ENCODE assay signal across 8 cellular contexts in the genomic region with DNA sequence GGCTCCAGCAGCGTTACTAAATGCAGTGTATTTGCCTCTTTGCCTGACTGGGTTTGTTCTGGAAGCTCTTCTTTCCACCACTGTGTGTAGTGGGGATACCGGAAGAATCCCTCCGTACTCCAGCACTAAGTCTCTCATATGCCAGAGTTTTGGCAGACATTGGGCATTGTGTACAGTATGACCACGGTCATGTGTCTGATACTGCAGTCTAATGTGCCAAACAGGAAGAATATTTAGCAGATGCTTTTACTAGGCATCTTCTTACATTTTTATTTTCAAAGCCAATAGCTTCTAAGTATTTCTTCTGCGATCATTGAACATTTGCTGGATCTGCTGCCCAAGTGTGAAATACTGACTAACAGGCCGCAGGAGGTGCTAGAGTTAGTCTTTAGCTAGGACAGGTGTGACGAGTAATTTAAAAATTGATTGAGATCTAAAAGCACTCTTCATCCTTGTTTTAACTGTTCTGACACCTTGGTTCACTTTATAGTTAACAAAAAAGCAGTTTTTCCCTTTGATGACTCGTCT.
DNase-seq lines count a peak whose midpoint lies in the region; ATAC-seq and TF ChIP-seq lines count a peak whose summit lies in the region.

No MANE protein-coding gene starts in this region.

- in situ Hi-C loops in astrocyte of the spinal cord (cut with HindIII; ENCODE audit: low sequenced_read_pairs), result no loop called here

- no peak for ATAC-seq in HG03457 (IDR thresholded peaks at IDR 0.05; ENCODE audit: unreplicated experiment)

- H3K9me3 ChIP-seq in HEK293 (ENCODE audit: control insufficient read depth, insufficient read depth, low read depth, low read length), result no peaks in the 10 kb centered on the region
- H3K9me3 ChIP-seq in subcutaneous abdominal adipose tissue (ENCODE audit: control insufficient read depth in 5 of 5, low read length in 5 of 5), result no peaks in the 10 kb centered on the region

- H3K27ac ChIP-seq in HEK293 (ENCODE audit: extremely low read depth, low read depth, low read length) (no peak overlapping the region), subcutaneous abdominal adipose tissue (ENCODE audit: low read depth, low read length) (no peak overlapping the region)

- TF ChIP-seq CTCF in AG10803 (conservative IDR thresholded peaks at IDR 0.05; ENCODE audit: low read length), result no peak
- no peak for TF ChIP-seq CTCF in HEK293 (tag by site-specific recombination; IDR thresholded peaks at IDR 0.05)
- no peak for TF ChIP-seq CTCF in astrocyte of the spinal cord (IDR thresholded peaks at IDR 0.05; ENCODE audit: low read depth, low read length)

- CTCF ChIA-PET in HEK293 (lab: Yijun Ruan, JAX), result interaction anchor here (0.8 kb wide), 2 partner anchors 12 to 35 kb away, joined by 3 read pairs; no protein-coding TSS in a partner anchor

- no peaks in the 10 kb centered on the region; the same call in 1 of the 2 replicates for H3K4me1 ChIP-seq in HEK293 (ENCODE audit: control insufficient read depth, insufficient read depth, low read length)
- H3K4me1 ChIP-seq in subcutaneous abdominal adipose tissue (ENCODE audit: control insufficient read depth in 5 of 5, insufficient read depth in 5 of 5, low read length in 5 of 5), result peaks cover 0 to 25% (median 24%) of the 10 kb centered on the region in 5 donors

- POLR2A ChIA-PET in HEK293 (lab: Yijun Ruan, JAX), result no interaction called here

- H3K4me3 ChIP-seq in AG10803 (ENCODE audit: low read length) (peak overlapping the region; percentile 59), HEK293 (ENCODE audit: low read depth, low read length) (peak overlapping the region; percentile 52), astrocyte of the spinal cord (ENCODE audit: low read depth, low read length) (peak overlapping the region; percentile 46), subcutaneous abdominal adipose tissue (ENCODE audit: low read depth in 1 of 5, low read length in 5 of 5) (peak overlapping the region; percentile 74 to 89 (median 77))

- no peak for DNase-seq in AG10803 (ENCODE audit: low read depth)
- no peak for DNase-seq in astrocyte of the spinal cord (ENCODE audit: low read depth, low spot score)
- peak; percentile 43 for DNase-seq in kidney glomerular epithelial cell (lab: John Stamatoyannopoulos, UW)
- DNase-seq in stimulated activated CD4-positive, alpha-beta T cell treated with anti-CD3 and anti-CD28 coated beads, Interleukin-2, amount 100 ng/mL, for 24 hours, result no peak
- DNase-seq in activated CD4-positive, alpha-beta T cell treated with anti-CD3 and anti-CD28 coated beads for 4 hours, result no peak

- no peaks in the 10 kb centered on the region for H3K27me3 ChIP-seq in subcutaneous abdominal adipose tissue (ENCODE audit: control insufficient read depth in 5 of 5, insufficient read depth in 4 of 5, low read length in 5 of 5)

- no peaks in the 10 kb centered on the region for H3K36me3 ChIP-seq in HEK293 (ENCODE audit: control insufficient read depth in 2 of 2, insufficient read depth in 1 of 2, low read length in 2 of 2)
- no peaks in the 10 kb centered on the region for H3K36me3 ChIP-seq in subcutaneous abdominal adipose tissue (ENCODE audit: control insufficient read depth in 5 of 5, insufficient read depth in 5 of 5, low read length in 5 of 5)

- peak overlapping the region in 4 of 5 donors; percentile 67 to 87 (median 73) for H3K9ac ChIP-seq in subcutaneous abdominal adipose tissue (ENCODE audit: low read length in 5 of 5)

TF ChIP-seq in HEK293, 187 proteins besides CTCF, POLR2A, EP300 and RAD21:
- TF ChIP-seq ZNF660 (tag by site-specific recombination; IDR thresholded peaks at IDR 0.05), result no peak
- TF ChIP-seq, protein P1, sequence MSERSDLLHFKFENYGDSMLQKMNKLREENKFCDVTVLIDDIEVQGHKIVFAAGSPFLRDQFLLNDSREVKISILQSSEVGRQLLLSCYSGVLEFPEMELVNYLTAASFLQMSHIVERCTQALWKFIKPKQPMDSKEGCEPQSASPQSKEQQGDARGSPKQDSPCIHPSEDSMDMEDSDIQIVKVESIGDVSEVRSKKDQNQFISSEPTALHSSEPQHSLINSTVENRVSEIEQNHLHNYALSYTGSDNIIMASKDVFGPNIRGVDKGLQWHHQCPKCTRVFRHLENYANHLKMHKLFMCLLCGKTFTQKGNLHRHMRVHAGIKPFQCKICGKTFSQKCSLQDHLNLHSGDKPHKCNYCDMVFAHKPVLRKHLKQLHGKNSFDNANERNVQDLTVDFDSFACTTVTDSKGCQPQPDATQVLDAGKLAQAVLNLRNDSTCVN (tag by site-specific recombination; optimal IDR thresholded peaks at IDR 0.05), result no peak
- TF ChIP-seq ZBTB20 (tag by site-specific recombination; IDR thresholded peaks at IDR 0.05), result no peak; the same call in 1 of the 2 replicates
- TF ChIP-seq, protein P2, sequence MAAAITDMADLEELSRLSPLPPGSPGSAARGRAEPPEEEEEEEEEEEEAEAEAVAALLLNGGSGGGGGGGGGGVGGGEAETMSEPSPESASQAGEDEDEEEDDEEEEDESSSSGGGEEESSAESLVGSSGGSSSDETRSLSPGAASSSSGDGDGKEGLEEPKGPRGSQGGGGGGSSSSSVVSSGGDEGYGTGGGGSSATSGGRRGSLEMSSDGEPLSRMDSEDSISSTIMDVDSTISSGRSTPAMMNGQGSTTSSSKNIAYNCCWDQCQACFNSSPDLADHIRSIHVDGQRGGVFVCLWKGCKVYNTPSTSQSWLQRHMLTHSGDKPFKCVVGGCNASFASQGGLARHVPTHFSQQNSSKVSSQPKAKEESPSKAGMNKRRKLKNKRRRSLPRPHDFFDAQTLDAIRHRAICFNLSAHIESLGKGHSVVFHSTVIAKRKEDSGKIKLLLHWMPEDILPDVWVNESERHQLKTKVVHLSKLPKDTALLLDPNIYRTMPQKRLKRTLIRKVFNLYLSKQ (tag by site-specific recombination; IDR thresholded peaks at IDR 0.05; ENCODE audit: borderline replicate concordance), result no peak
- TF ChIP-seq ZNF585B (tag by site-specific recombination; IDR thresholded peaks at IDR 0.05), result no peak
- TF ChIP-seq ZNF37A (tag by site-specific recombination; IDR thresholded peaks at IDR 0.05), result no peak
